ENCODE assay signal across 1 cellular context in the genomic region with DNA sequence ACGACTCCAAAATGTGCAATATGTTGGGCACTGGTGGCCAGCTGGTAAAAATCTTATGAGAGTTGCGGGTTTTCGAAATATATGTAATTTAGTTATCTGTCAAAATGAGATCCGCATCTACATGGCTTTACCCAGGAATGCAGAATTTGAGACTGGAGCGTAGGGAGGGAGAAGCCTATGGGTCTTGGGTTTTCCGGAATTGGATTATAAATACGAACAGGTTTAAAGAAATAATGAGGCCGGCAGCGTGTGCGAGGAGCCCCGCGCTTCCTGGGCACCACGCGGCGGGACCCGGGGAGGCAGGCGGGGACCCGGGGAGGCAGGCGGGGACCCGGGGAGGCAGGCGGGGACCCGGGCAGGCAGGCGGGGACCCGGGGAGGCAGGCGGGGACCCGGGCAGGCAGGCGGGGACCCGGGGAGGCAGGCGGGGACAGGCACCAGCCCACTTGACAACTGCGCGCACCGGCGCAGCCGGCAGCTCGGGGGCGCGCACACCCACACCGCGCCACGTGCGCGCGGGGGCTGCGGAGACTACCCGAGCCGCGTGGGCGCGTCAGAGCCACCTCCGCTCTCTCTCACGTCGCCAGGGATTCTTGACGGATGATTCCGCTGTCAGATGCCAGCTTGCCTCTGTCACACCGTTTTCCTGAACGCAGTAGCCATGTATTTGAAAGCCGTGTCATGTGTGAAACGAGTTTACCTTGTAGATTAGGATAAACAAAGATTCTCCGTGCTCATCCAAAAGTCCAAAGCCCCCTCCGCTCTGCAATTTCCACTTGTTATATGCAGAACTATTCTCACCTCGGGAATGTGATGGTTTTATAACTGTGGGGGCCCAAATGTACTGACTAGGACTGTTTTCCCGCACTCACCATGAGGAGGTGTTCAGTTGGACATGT.
TF ChIP-seq lines count a peak whose summit lies in the region.

No MANE protein-coding gene starts in this region.

TF ChIP-seq in K562, 482 proteins besides CTCF, POLR2A, EP300 and RAD21 (continued from another document and continues in another):
- TF ChIP-seq, protein P1, sequence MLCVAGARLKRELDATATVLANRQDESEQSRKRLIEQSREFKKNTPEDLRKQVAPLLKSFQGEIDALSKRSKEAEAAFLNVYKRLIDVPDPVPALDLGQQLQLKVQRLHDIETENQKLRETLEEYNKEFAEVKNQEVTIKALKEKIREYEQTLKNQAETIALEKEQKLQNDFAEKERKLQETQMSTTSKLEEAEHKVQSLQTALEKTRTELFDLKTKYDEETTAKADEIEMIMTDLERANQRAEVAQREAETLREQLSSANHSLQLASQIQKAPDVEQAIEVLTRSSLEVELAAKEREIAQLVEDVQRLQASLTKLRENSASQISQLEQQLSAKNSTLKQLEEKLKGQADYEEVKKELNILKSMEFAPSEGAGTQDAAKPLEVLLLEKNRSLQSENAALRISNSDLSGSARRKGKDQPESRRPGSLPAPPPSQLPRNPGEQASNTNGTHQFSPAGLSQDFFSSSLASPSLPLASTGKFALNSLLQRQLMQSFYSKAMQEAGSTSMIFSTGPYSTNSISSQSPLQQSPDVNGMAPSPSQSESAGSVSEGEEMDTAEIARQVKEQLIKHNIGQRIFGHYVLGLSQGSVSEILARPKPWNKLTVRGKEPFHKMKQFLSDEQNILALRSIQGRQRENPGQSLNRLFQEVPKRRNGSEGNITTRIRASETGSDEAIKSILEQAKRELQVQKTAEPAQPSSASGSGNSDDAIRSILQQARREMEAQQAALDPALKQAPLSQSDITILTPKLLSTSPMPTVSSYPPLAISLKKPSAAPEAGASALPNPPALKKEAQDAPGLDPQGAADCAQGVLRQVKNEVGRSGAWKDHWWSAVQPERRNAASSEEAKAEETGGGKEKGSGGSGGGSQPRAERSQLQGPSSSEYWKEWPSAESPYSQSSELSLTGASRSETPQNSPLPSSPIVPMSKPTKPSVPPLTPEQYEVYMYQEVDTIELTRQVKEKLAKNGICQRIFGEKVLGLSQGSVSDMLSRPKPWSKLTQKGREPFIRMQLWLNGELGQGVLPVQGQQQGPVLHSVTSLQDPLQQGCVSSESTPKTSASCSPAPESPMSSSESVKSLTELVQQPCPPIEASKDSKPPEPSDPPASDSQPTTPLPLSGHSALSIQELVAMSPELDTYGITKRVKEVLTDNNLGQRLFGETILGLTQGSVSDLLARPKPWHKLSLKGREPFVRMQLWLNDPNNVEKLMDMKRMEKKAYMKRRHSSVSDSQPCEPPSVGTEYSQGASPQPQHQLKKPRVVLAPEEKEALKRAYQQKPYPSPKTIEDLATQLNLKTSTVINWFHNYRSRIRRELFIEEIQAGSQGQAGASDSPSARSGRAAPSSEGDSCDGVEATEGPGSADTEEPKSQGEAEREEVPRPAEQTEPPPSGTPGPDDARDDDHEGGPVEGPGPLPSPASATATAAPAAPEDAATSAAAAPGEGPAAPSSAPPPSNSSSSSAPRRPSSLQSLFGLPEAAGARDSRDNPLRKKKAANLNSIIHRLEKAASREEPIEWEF (CRISPR knock-in tag; IDR thresholded peaks at IDR 0.05) = 0 out of 2 replicates have a peak, but pooled peaks have one; percentile 44
- TF ChIP-seq SREBF1 (IDR thresholded peaks at IDR 0.05; ENCODE audit: borderline replicate concordance, low read depth, low read length) (no peak), NFIX (CRISPR knock-in tag; IDR thresholded peaks at IDR 0.05; ENCODE audit: low read depth) (no peak), ZNF282 (CRISPR knock-in tag; IDR thresholded peaks at IDR 0.05) (no peak), PCBP2 (IDR thresholded peaks at IDR 0.05; ENCODE audit: low read depth, low read length, poor library complexity, severe bottlenecking) (no peak), ZZZ3 (IDR thresholded peaks at IDR 0.05) (no peak), RBM39 (optimal IDR thresholded peaks at IDR 0.05; ENCODE audit: low read depth, low read length) (no peak), NRF1 (conservative IDR thresholded peaks at IDR 0.05 in 1 of 2, IDR thresholded peaks at IDR 0.05 in 1 of 2) (peak; percentile 82 to 84), HNRNPL (IDR thresholded peaks at IDR 0.05; ENCODE audit: low read depth, low read length) (peak; percentile 67; the same call in 1 of the 2 replicates), DMBX1 (CRISPR knock-in tag; IDR thresholded peaks at IDR 0.05; ENCODE audit: borderline replicate concordance) (no peak; the same call in 1 of the 2 replicates), MBD2 (IDR thresholded peaks at IDR 0.05; ENCODE audit: borderline replicate concordance, low read depth) (peak; percentile 8; the same call in 1 of the 2 replicates), XRCC4 (IDR thresholded peaks at IDR 0.05; ENCODE audit: extremely low read depth, insufficient read depth, insufficient read length) (no peak), ZNF764 (CRISPR knock-in tag; IDR thresholded peaks at IDR 0.05; ENCODE audit: low read depth) (no peak), YY1 (IDR thresholded peaks at IDR 0.05; ENCODE audit: borderline replicate concordance in 1 of 3, control insufficient read depth in 1 of 3, extremely low read depth in 1 of 3, insufficient read depth in 3 of 3, insufficient read length in 1 of 3, insufficient replicate concordance in 2 of 3, low read depth in 1 of 3, low read length in 2 of 3) (peak in 1 of 3 experiments; percentile 12), RBM15 (IDR thresholded peaks at IDR 0.05; ENCODE audit: insufficient read depth, low read length) (no peak), HMG20A (CRISPR knock-in tag; conservative IDR thresholded peaks at IDR 0.05) (no peak), PRMT5 (CRISPR knock-in tag; IDR thresholded peaks at IDR 0.05) (no peak), HDAC8 (tag; IDR thresholded peaks at IDR 0.05) (no peak), JUN (IDR thresholded peaks at IDR 0.05; ENCODE audit: borderline replicate concordance, low read depth, low read length) (peak; percentile 56; the same call in 1 of the 2 replicates), JUN (CRISPR knock-in tag; IDR thresholded peaks at IDR 0.05; ENCODE audit: borderline replicate concordance) (peak; percentile 89; the same call in 1 of the 2 replicates), JUNB (CRISPR knock-in tag; conservative IDR thresholded peaks at IDR 0.05) (no peak), RBM14 (IDR thresholded peaks at IDR 0.05; ENCODE audit: borderline replicate concordance, insufficient read depth, low read depth, low read length) (no peak), TGIF2 (CRISPR knock-in tag; IDR thresholded peaks at IDR 0.05) (peak; percentile 97; the same call in 1 of the 2 replicates), HMGN3 (IDR thresholded peaks at IDR 0.05; ENCODE audit: borderline replicate concordance, extremely low read depth, insufficient read length, low read depth, low read length) (peak; percentile 85), IFI16 (CRISPR knock-in tag; IDR thresholded peaks at IDR 0.05) (no peak), ZNF274 (IDR thresholded peaks at IDR 0.05; ENCODE audit: borderline replicate concordance, low read depth, low read length) (no peak), ZNF184 (CRISPR knock-in tag; IDR thresholded peaks at IDR 0.05) (no peak), ZKSCAN1 (IDR thresholded peaks at IDR 0.05; ENCODE audit: low read depth, low read length) (no peak), ILF3 (IDR thresholded peaks at IDR 0.05; ENCODE audit: borderline replicate concordance) (no peak), GATAD2B (IDR thresholded peaks at IDR 0.05; ENCODE audit: borderline replicate concordance) (peak; percentile 80; the same call in 1 of the 2 replicates), FOXA3 (CRISPR knock-in tag; conservative IDR thresholded peaks at IDR 0.05 in 1 of 2, IDR thresholded peaks at IDR 0.05 in 1 of 2) (peak in 1 of 2 experiments; percentile 78; a peak in 1 of 4 replicates), ZNF175 (CRISPR knock-in tag; IDR thresholded peaks at IDR 0.05; ENCODE audit: low read depth) (no peak)
- TF ChIP-seq, protein P2, sequence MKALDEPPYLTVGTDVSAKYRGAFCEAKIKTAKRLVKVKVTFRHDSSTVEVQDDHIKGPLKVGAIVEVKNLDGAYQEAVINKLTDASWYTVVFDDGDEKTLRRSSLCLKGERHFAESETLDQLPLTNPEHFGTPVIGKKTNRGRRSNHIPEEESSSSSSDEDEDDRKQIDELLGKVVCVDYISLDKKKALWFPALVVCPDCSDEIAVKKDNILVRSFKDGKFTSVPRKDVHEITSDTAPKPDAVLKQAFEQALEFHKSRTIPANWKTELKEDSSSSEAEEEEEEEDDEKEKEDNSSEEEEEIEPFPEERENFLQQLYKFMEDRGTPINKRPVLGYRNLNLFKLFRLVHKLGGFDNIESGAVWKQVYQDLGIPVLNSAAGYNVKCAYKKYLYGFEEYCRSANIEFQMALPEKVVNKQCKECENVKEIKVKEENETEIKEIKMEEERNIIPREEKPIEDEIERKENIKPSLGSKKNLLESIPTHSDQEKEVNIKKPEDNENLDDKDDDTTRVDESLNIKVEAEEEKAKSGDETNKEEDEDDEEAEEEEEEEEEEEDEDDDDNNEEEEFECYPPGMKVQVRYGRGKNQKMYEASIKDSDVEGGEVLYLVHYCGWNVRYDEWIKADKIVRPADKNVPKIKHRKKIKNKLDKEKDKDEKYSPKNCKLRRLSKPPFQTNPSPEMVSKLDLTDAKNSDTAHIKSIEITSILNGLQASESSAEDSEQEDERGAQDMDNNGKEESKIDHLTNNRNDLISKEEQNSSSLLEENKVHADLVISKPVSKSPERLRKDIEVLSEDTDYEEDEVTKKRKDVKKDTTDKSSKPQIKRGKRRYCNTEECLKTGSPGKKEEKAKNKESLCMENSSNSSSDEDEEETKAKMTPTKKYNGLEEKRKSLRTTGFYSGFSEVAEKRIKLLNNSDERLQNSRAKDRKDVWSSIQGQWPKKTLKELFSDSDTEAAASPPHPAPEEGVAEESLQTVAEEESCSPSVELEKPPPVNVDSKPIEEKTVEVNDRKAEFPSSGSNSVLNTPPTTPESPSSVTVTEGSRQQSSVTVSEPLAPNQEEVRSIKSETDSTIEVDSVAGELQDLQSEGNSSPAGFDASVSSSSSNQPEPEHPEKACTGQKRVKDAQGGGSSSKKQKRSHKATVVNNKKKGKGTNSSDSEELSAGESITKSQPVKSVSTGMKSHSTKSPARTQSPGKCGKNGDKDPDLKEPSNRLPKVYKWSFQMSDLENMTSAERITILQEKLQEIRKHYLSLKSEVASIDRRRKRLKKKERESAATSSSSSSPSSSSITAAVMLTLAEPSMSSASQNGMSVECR (CRISPR knock-in tag; IDR thresholded peaks at IDR 0.05) = peak; percentile 87
- TF ChIP-seq, protein P3, sequence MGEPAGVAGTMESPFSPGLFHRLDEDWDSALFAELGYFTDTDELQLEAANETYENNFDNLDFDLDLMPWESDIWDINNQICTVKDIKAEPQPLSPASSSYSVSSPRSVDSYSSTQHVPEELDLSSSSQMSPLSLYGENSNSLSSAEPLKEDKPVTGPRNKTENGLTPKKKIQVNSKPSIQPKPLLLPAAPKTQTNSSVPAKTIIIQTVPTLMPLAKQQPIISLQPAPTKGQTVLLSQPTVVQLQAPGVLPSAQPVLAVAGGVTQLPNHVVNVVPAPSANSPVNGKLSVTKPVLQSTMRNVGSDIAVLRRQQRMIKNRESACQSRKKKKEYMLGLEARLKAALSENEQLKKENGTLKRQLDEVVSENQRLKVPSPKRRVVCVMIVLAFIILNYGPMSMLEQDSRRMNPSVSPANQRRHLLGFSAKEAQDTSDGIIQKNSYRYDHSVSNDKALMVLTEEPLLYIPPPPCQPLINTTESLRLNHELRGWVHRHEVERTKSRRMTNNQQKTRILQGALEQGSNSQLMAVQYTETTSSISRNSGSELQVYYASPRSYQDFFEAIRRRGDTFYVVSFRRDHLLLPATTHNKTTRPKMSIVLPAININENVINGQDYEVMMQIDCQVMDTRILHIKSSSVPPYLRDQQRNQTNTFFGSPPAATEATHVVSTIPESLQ (CRISPR knock-in tag; IDR thresholded peaks at IDR 0.05) = no peak
- TF ChIP-seq, protein P4, sequence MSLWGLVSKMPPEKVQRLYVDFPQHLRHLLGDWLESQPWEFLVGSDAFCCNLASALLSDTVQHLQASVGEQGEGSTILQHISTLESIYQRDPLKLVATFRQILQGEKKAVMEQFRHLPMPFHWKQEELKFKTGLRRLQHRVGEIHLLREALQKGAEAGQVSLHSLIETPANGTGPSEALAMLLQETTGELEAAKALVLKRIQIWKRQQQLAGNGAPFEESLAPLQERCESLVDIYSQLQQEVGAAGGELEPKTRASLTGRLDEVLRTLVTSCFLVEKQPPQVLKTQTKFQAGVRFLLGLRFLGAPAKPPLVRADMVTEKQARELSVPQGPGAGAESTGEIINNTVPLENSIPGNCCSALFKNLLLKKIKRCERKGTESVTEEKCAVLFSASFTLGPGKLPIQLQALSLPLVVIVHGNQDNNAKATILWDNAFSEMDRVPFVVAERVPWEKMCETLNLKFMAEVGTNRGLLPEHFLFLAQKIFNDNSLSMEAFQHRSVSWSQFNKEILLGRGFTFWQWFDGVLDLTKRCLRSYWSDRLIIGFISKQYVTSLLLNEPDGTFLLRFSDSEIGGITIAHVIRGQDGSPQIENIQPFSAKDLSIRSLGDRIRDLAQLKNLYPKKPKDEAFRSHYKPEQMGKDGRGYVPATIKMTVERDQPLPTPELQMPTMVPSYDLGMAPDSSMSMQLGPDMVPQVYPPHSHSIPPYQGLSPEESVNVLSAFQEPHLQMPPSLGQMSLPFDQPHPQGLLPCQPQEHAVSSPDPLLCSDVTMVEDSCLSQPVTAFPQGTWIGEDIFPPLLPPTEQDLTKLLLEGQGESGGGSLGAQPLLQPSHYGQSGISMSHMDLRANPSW (CRISPR knock-in tag; IDR thresholded peaks at IDR 0.05) = no peak
- TF ChIP-seq, protein P5, sequence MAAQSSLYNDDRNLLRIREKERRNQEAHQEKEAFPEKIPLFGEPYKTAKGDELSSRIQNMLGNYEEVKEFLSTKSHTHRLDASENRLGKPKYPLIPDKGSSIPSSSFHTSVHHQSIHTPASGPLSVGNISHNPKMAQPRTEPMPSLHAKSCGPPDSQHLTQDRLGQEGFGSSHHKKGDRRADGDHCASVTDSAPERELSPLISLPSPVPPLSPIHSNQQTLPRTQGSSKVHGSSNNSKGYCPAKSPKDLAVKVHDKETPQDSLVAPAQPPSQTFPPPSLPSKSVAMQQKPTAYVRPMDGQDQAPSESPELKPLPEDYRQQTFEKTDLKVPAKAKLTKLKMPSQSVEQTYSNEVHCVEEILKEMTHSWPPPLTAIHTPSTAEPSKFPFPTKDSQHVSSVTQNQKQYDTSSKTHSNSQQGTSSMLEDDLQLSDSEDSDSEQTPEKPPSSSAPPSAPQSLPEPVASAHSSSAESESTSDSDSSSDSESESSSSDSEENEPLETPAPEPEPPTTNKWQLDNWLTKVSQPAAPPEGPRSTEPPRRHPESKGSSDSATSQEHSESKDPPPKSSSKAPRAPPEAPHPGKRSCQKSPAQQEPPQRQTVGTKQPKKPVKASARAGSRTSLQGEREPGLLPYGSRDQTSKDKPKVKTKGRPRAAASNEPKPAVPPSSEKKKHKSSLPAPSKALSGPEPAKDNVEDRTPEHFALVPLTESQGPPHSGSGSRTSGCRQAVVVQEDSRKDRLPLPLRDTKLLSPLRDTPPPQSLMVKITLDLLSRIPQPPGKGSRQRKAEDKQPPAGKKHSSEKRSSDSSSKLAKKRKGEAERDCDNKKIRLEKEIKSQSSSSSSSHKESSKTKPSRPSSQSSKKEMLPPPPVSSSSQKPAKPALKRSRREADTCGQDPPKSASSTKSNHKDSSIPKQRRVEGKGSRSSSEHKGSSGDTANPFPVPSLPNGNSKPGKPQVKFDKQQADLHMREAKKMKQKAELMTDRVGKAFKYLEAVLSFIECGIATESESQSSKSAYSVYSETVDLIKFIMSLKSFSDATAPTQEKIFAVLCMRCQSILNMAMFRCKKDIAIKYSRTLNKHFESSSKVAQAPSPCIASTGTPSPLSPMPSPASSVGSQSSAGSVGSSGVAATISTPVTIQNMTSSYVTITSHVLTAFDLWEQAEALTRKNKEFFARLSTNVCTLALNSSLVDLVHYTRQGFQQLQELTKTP (IDR thresholded peaks at IDR 0.05; ENCODE audit: low read depth in 1 of 2, partially characterized antibody in 2 of 2) = no peak
